Comparison of ENCODE assay signal across 12 cellular contexts in the genomic region with DNA sequence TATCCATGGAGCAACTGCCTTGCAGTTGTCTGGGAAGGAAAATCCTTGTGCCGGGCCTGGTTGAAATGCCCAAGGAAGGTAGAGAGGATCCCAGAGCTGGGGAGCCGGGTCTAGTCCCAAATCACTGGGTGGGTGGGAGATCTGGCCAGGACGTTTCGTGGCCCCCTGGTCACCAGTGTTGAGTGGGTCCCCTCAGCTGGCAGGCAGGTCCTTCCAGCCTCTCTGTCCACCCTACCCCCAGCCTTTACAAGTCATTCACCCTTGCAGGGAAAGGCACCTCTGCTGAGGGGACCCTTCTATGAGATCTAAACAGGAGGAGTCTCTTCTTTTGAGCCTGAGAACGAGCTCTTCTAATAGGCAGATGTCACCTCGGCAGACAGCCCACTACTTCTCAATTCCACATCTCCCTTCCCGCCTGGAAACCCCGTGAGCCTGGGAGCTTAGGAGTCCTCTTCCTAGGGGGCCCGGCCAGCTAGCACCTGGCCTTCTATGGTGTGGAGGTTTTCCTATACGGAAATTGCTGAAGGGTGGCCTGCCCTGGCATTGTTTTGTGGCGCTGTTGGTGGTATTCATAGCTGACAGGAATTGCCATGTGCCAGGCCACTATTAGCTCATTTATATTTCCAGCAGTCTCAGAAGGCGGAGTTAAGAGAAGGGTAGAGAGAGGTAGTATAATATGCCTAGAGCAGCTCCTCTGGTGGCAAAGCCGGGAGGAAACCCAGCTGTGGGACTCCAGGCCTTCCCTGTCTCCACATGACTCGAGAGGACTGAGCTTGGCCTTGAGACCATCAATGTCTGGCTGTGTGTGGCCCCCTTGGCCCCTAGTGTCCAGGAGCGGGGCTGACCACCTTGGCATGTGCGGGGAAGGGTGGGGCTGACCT. TPM values are rescaled to one million over a fixed set of nuclear protein-coding genes. Genes with fewer than 3 reads are reported as not detected.
DNase-seq lines count a peak whose midpoint lies in the region; ATAC-seq, FAIRE-seq and TF ChIP-seq lines count a peak whose summit lies in the region.
"Had no signal": no experiment of that assay in that cellular context is flagged by ENCODE, and none has a peak within 500 bp of the region (broad histone marks: within the 10 kb centered on the region; RNA-seq: fewer than 3 reads in every experiment).

No MANE protein-coding gene starts in this region.

- H3K27ac ChIP-seq in CD4-positive, alpha-beta memory T cell (ENCODE audit: low read depth, low read length), result no peak overlapping the region
- H3K27ac ChIP-seq in SJSA1 (peak overlapping the region; percentile 92), psoas muscle (peak overlapping the region; percentile 96), substantia nigra (ENCODE audit: low read depth, low read length, poor library complexity, severe bottlenecking) (no peak overlapping the region), right lobe of liver (peak overlapping the region in 1 of 3 donors; percentile 2)
- H3K27ac ChIP-seq: ovary, VCaP had no signal

- H3K9me3 ChIP-seq in CD4-positive, alpha-beta memory T cell (ENCODE audit: control insufficient read depth in 1 of 2, low read length in 2 of 2), result no peaks in the 10 kb centered on the region
- H3K9me3 ChIP-seq in SJSA1 (replicated peaks), result no peaks in the 10 kb centered on the region
- no peaks in the 10 kb centered on the region for H3K9me3 ChIP-seq in psoas muscle
- H3K9me3 ChIP-seq in right lobe of liver, result no peaks in the 10 kb centered on the region
- H3K9me3 ChIP-seq: ovary had no signal

- no peak for FAIRE-seq in H54 (lab: Jason Lieb, UNC)
- FAIRE-seq: K562 had no signal

- no peaks in the 10 kb centered on the region for H3K9me3 Mint-ChIP-seq in CD4-positive, alpha-beta memory T cell
- H3K9me3 Mint-ChIP-seq: activated naive CD4-positive, alpha-beta T cell treated with anti-CD3 and anti-CD28 coated beads, Interleukin-2, amount 50 U/mL, for 24 hours had no signal

- 26 to 31% (median 30%) methylated on average over 14 to 16 of the region's 16 CpGs for WGBS in psoas muscle, 3 donors
- 83% methylated on average over 8 of the region's 16 CpGs for WGBS in right lobe of liver (ENCODE audit: insufficient coverage, low coverage, low lambda C conversion rate, missing lambda C conversion rate)

- TF ChIP-seq POLR2A in right lobe of liver (IDR thresholded peaks at IDR 0.05) (no peak), H54 (IDR thresholded peaks at IDR 0.05; ENCODE audit: low read depth, low read length) (no peak)

- H3K4me3 ChIP-seq in CD4-positive, alpha-beta memory T cell (ENCODE audit: low read length in 2 of 2), result no peak overlapping the region
- H3K4me3 ChIP-seq in SJSA1, result no peak overlapping the region
- H3K4me3 ChIP-seq in psoas muscle, result peak overlapping the region; percentile 32
- H3K4me3 ChIP-seq in right lobe of liver, result no peak overlapping the region
- H3K4me3 ChIP-seq: K562, ovary had no signal

- peaks cover 26 to 61% (median 46%) of the 10 kb centered on the region in 4 donors for H3K4me1 Mint-ChIP-seq in CD4-positive, alpha-beta memory T cell

- H3K4me1 ChIP-seq in CD4-positive, alpha-beta memory T cell (ENCODE audit: insufficient read depth, low read length), result peaks cover 33% of the 10 kb centered on the region
- H3K4me1 ChIP-seq in SJSA1 (replicated peaks) (peaks cover 70% of the 10 kb centered on the region), psoas muscle (peaks cover 99% of the 10 kb centered on the region), right lobe of liver (peaks cover 0 to 35% (median 17%) of the 10 kb centered on the region in 4 donors)

- TF ChIP-seq CTCF in psoas muscle (IDR thresholded peaks at IDR 0.05), result peak; percentile 39
- no peak for TF ChIP-seq CTCF in right lobe of liver (IDR thresholded peaks at IDR 0.05)

- no peaks in the 10 kb centered on the region for H3K27me3 Mint-ChIP-seq in CD4-positive, alpha-beta memory T cell
- H3K27me3 Mint-ChIP-seq: activated naive CD4-positive, alpha-beta T cell treated with anti-CD3 and anti-CD28 coated beads, Interleukin-2, amount 50 U/mL, for 24 hours had no signal

- no peak for DNase-seq in CD4-positive, alpha-beta memory T cell
- DNase-seq in SJSA1 (ENCODE audit: low read depth in 1 of 2, low spot score in 2 of 2), result peak; percentile 84 to 90
- DNase-seq in Right ventricle myocardium inferior (ENCODE audit: missing footprints), result no peak
- DNase-seq in psoas muscle, result peak in 1 of 2 donors; percentile 77
- no peak for DNase-seq in substantia nigra (lab: John Stamatoyannopoulos, UW)
- no peak for DNase-seq in central memory CD4-positive, alpha-beta T cell
- DNase-seq in right lobe of liver, result no peak
- DNase-seq in H54 (ENCODE audit: insufficient read length, low spot score), result no peak

- peaks cover 20% of the 10 kb centered on the region for H3K36me3 ChIP-seq in CD4-positive, alpha-beta memory T cell (ENCODE audit: insufficient read depth, low read length)
- H3K36me3 ChIP-seq in SJSA1, result peaks cover 77% of the 10 kb centered on the region
- peaks cover 0 to 14% of the 10 kb centered on the region in 2 donors for H3K36me3 ChIP-seq in psoas muscle (ENCODE audit: insufficient read depth in 1 of 2, low read depth in 1 of 2)
- H3K36me3 ChIP-seq in right lobe of liver, result peaks cover 0 to 2% (median 0%) of the 10 kb centered on the region in 4 donors
- H3K36me3 ChIP-seq: ovary had no signal

- no peaks in the 10 kb centered on the region for H3K27me3 ChIP-seq in CD4-positive, alpha-beta memory T cell (ENCODE audit: insufficient read depth, low read length)
- H3K27me3 ChIP-seq in SJSA1 (replicated peaks), result no peaks in the 10 kb centered on the region
- no peaks in the 10 kb centered on the region for H3K27me3 ChIP-seq in psoas muscle (ENCODE audit: insufficient read depth in 3 of 3, low read length in 2 of 3)
- no peaks in the 10 kb centered on the region for H3K27me3 ChIP-seq in right lobe of liver
- H3K27me3 ChIP-seq: ovary had no signal

- H3K27ac Mint-ChIP-seq in CD4-positive, alpha-beta memory T cell, result peak overlapping the region in 5 of 7 donors; percentile 15 to 85 (median 47)
- H3K27ac Mint-ChIP-seq: activated naive CD4-positive, alpha-beta T cell treated with anti-CD3 and anti-CD28 coated beads, Interleukin-2, amount 50 U/mL, for 24 hours had no signal

- CTCF ChIA-PET in CD4-positive, alpha-beta memory T cell (lab: Charles Lee; ENCODE audit: partially characterized antibody), result no interaction called here

- H3K4me3 Mint-ChIP-seq in CD4-positive, alpha-beta memory T cell, result no peak overlapping the region
- H3K4me3 Mint-ChIP-seq: activated naive CD4-positive, alpha-beta T cell treated with anti-CD3 and anti-CD28 coated beads, Interleukin-2, amount 50 U/mL, for 24 hours had no signal

- ATAC-seq in Right ventricle myocardium inferior (peak; percentile 43), psoas muscle (peak; percentile 84 to 90 (median 86)), right lobe of liver (no peak)
- ATAC-seq: K562 had no signal

- peaks cover 3 to 10% of the 10 kb centered on the region in 2 donors for H3K36me3 Mint-ChIP-seq in CD4-positive, alpha-beta memory T cell
- H3K36me3 Mint-ChIP-seq: activated naive CD4-positive, alpha-beta T cell treated with anti-CD3 and anti-CD28 coated beads, Interleukin-2, amount 50 U/mL, for 24 hours had no signal

- POLR2A ChIA-PET in CD4-positive, alpha-beta memory T cell (lab: Charles Lee; ENCODE audit: partially characterized antibody), result interaction anchor here (2.0 kb wide), 1 partner anchor 7 kb away, joined by 5 read pairs; no protein-coding TSS in a partner anchor

- intact Hi-C loops in CD4-positive, alpha-beta memory T cell (cut with micrococcal nuclease), result no loop called here
- intact Hi-C loops in Right ventricle myocardium inferior (cut with DNase I), result no loop called here
- intact Hi-C loops in psoas muscle (cut with DNase I), result loop anchor here in 1 of 2 donors (5.0 kb wide), 1 partner anchor 1212 kb away; no protein-coding TSS in a partner anchor
- intact Hi-C loops in right lobe of liver (cut with DNase I), result no loop called here

RNA-seq across cellular contexts. Expression of gene MPRIP, which starts 13.3 kb away (rescaled TPM):
- 100 to 1,000 TPM; 250 to 255 TPM for total RNA-seq in CD4-positive, alpha-beta memory T cell
- polyA plus RNA-seq in CD4-positive, alpha-beta memory T cell, result 10 to 100 TPM; 48.4 to 53.2 TPM
- total RNA-seq in SJSA1 (2014; rRNA removed; shearing (Covaris generic)), result 193 and 199 TPM in 2 replicates
- 312 TPM for total RNA-seq in Right ventricle myocardium inferior
- 100 to 1,000 TPM; 228 to 322 (median 258) TPM for total RNA-seq in psoas muscle
- polyA plus RNA-seq in psoas muscle, result 100 to 1,000 TPM; 142 to 270 (median 184) TPM
- total RNA-seq in right lobe of liver, result 10 to 100 TPM; 39.0 to 97.6 (median 76.7) TPM

Comparison
In these comparisons a context has a peak if more than half of its experiments do, and no peak if none do; other contexts are left out.
1. DNase-seq: peak in SJSA1 (2 of 2); none in CD4-positive, alpha-beta memory T cell (0 of 5), Right ventricle myocardium inferior (single experiment), substantia nigra (0 of 49), central memory CD4-positive, alpha-beta T cell (single experiment), right lobe of liver (0 of 3) and H54 (single experiment).
2. H3K27ac ChIP-seq: peak in SJSA1 (single experiment) and psoas muscle (single experiment); none in CD4-positive, alpha-beta memory T cell (single experiment) and substantia nigra (single experiment).
3. ATAC-seq: peak in Right ventricle myocardium inferior (single experiment) and psoas muscle (4 of 4); none in right lobe of liver (0 of 4).